8 cellular contexts compared by ENCODE assay signal in genomic region chr5:112210430-112211005, GRCh38.
DNase-seq lines count a peak whose midpoint lies in the region; ATAC-seq and TF ChIP-seq lines count a peak whose summit lies in the region.

No MANE protein-coding gene starts in this region.

- H3K9me3 ChIP-seq in vagina = no peaks in the 10 kb centered on the region

- peaks cover 9% of the 10 kb centered on the region for H3K36me3 Mint-ChIP-seq in MCF 10A (ENCODE audit: insufficient read depth, unreplicated experiment)
- peaks cover 0 to 4% of the 10 kb centered on the region in 2 donors for H3K36me3 Mint-ChIP-seq in stimulated activated naive B cell treated with anti-CD40 and anti-IgM and Interleukin-4, amounts not matched to agents 10 μg/mL and 1 μg/mL and 100 μg/mL, for 72 hours

- no peak overlapping the region for H3K4me3 ChIP-seq in vagina

- H3K9me3 Mint-ChIP-seq in MCF 10A (ENCODE audit: unreplicated experiment) = no peaks in the 10 kb centered on the region
- H3K9me3 Mint-ChIP-seq in stimulated activated naive B cell treated with anti-CD40 and anti-IgM and Interleukin-4, amounts not matched to agents 10 μg/mL and 1 μg/mL and 100 μg/mL, for 72 hours = no peaks in the 10 kb centered on the region

- ATAC-seq in stimulated activated naive B cell treated with anti-CD40 and anti-IgM and Interleukin-4, amounts not matched to agents 10 μg/mL and 1 μg/mL and 100 μg/mL, for 72 hours (replicated peaks) = no peak

- no peaks in the 10 kb centered on the region for H3K4me1 ChIP-seq in vagina

- peak; percentile 69 for TF ChIP-seq CTCF in MCF 10A (IDR thresholded peaks at IDR 0.05; ENCODE audit: unreplicated experiment)
- peak in 2 of 3 experiments; percentile 15 to 42 for TF ChIP-seq CTCF in vagina (IDR thresholded peaks at IDR 0.05)

- DNase-seq in NCI-H2196 (lab: John Stamatoyannopoulos, UW; ENCODE audit: unreplicated experiment) (peak; percentile 17), NCI-H2196 treated with DMSO at 0.1 percent for 48 hours (lab: John Stamatoyannopoulos, UW; ENCODE audit: unreplicated experiment) (no peak), NCI-H1694 treated with DMSO at 0.1 percent for 48 hours (lab: John Stamatoyannopoulos, UW) (peak; percentile 3), MCF 10A (ENCODE audit: unreplicated experiment) (peak; percentile 63), kidney tubule cell (ENCODE audit: low spot score) (peak; percentile 49), vagina (ENCODE audit: extremely low spot score in 2 of 2) (no peak), GF-D8 (lab: John Stamatoyannopoulos, UW) (no peak)
- no peak for DNase-seq in stimulated activated naive B cell treated with anti-CD40 and anti-IgM and Interleukin-4, amounts not matched to agents 10 μg/mL and 1 μg/mL and 100 μg/mL, for 72 hours

- peaks cover 6% of the 10 kb centered on the region for H3K4me1 Mint-ChIP-seq in MCF 10A (ENCODE audit: insufficient read depth, unreplicated experiment)
- H3K4me1 Mint-ChIP-seq in stimulated activated naive B cell treated with anti-CD40 and anti-IgM and Interleukin-4, amounts not matched to agents 10 μg/mL and 1 μg/mL and 100 μg/mL, for 72 hours = peaks cover 0 to 12% of the 10 kb centered on the region in 2 donors

- H3K27me3 Mint-ChIP-seq in MCF 10A (ENCODE audit: insufficient read depth, unreplicated experiment) = no peaks in the 10 kb centered on the region
- peaks cover 15 to 22% of the 10 kb centered on the region in 2 donors for H3K27me3 Mint-ChIP-seq in stimulated activated naive B cell treated with anti-CD40 and anti-IgM and Interleukin-4, amounts not matched to agents 10 μg/mL and 1 μg/mL and 100 μg/mL, for 72 hours

- H3K27ac Mint-ChIP-seq in MCF 10A (ENCODE audit: low read depth, unreplicated experiment) = no peak overlapping the region
- H3K27ac Mint-ChIP-seq in stimulated activated naive B cell treated with anti-CD40 and anti-IgM and Interleukin-4, amounts not matched to agents 10 μg/mL and 1 μg/mL and 100 μg/mL, for 72 hours = no peak overlapping the region

- BruUV-seq in MCF 10A (replicated peaks; lab: Mats Ljungman, UMichigan) = no TSS peak

- CTCF ChIA-PET in MCF 10A (lab: Yijun Ruan, JAX) = interaction anchor here (0.5 to 4.5 kb wide), 30 partner anchors 9 to 1393 kb away, joined by 3 to 73 read pairs (median 3); partner anchors contain the start of gene EPB41L4A

- H3K36me3 ChIP-seq in vagina = no peaks in the 10 kb centered on the region

- H3K27me3 ChIP-seq in vagina = no peaks in the 10 kb centered on the region

- intact Hi-C loops in MCF 10A (cut with micrococcal nuclease) (loop anchor here (1.0 to 2.0 kb wide), 4 partner anchors 35 to 318 kb away; no protein-coding TSS in a partner anchor), vagina (cut with DNase I) (no loop called here)

- no peak overlapping the region for H3K27ac ChIP-seq in vagina

- TF ChIP-seq POLR2A in vagina (IDR thresholded peaks at IDR 0.05) = no peak

- H3K4me3 Mint-ChIP-seq in MCF 10A (ENCODE audit: unreplicated experiment) = no peak overlapping the region
- no peak overlapping the region for H3K4me3 Mint-ChIP-seq in stimulated activated naive B cell treated with anti-CD40 and anti-IgM and Interleukin-4, amounts not matched to agents 10 μg/mL and 1 μg/mL and 100 μg/mL, for 72 hours

- POLR2A ChIA-PET in MCF 10A (lab: Yijun Ruan, JAX) = interaction anchor here (0.7 to 5.0 kb wide), 4 partner anchors 18 to 209 kb away, joined by 4 to 43 read pairs (median 4); partner anchors contain the start of gene EPB41L4A

Comparison
In these comparisons a context has a peak if more than half of its experiments do, and no peak if none do; other contexts are left out.
1. DNase-seq: peak in NCI-H2196 (single experiment), NCI-H1694 treated with DMSO at 0.1 percent for 48 hours (single experiment), MCF 10A (single experiment) and kidney tubule cell (single experiment); none in NCI-H2196 treated with DMSO at 0.1 percent for 48 hours (single experiment), vagina (0 of 2), GF-D8 (single experiment) and stimulated activated naive B cell treated with anti-CD40 and anti-IgM and Interleukin-4, amounts not matched to agents 10 μg/mL and 1 μg/mL and 100 μg/mL, for 72 hours (single experiment).